24 cellular contexts compared by ENCODE assay signal in the genomic region with DNA sequence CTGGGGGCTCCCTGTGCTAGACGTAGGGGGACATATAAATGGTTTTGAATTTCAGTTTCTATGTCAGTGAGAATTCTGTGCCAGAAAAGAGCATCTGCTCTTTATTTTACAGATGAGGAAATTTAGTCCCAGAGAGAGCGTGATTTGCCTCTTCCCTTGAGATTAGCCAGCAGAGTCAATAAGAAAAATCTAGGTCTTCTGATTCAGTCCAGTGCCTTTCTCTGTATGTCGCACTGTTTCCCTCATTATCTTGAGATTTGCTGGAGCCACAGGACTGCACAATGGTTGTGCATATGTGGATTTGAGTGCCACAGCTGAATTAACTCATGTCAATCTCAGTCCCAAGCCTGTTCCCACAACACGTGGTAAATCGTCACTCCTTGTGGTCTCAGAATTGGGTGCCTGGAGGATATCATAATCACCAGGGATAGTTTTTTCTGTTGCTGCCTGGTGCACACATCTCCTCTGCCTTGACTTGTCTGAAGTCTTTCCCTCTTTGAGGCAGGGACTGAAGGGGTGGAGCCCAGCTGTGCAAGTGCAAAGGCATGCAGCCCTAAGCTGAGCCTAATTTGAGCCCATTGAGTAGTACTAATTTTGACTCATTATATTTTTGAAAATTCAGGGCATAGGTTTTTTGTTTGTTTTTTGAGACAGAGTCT.
DNase-seq lines count a peak whose midpoint lies in the region; ATAC-seq and TF ChIP-seq lines count a peak whose summit lies in the region.
"Had no signal": no experiment of that assay in that cellular context is flagged by ENCODE, and none has a peak within 500 bp of the region (broad histone marks: within the 10 kb centered on the region; RNA-seq: fewer than 3 reads in every experiment).

No MANE protein-coding gene starts in this region.

- H2BK120ac ChIP-seq in IMR-90 (ENCODE audit: low read depth, low read length) (no peak overlapping the region), mesendoderm (ENCODE audit: low read depth, low read length) (no peak overlapping the region)

- H3K56ac ChIP-seq in IMR-90 (ENCODE audit: extremely low read depth, insufficient read depth, low read length) (no peak overlapping the region), mesendoderm (ENCODE audit: low read length) (peak overlapping the region; percentile 15)

- H4K8ac ChIP-seq in IMR-90 (ENCODE audit: low read depth in 2 of 2, low read length in 2 of 2) = peak overlapping the region in 1 of 2 experiments; percentile 31; a peak in 1 of 4 replicates
- no peak overlapping the region for H4K8ac ChIP-seq in mesendoderm (ENCODE audit: low read depth, low read length)

- WGBS in IMR-90 (ENCODE audit: extremely low coverage in 2 of 2, insufficient read length in 1 of 2), 2 experiments = 100% methylated on average over 1 of the region's 5 CpGs; no CpG with 5 or more reads in 1 of the 2 experiments
- 44% methylated on average over 5 of the region's 5 CpGs for WGBS in mammary epithelial cell (ENCODE audit: low coverage, missing lambda C conversion rate)
- no CpG with 5 or more reads among the region's 5 CpGs for WGBS in mesendoderm (ENCODE audit: extremely low coverage, insufficient coverage, low lambda C conversion rate)

- H3K79me1 ChIP-seq in IMR-90 (ENCODE audit: low read depth in 1 of 2, low read length in 2 of 2) (0 out of 4 replicates have a peak, but pooled peaks cover 0 to 7% of the 10 kb centered on the region in 2 experiments), mesendoderm (ENCODE audit: low read length) (peaks cover 7% of the 10 kb centered on the region)

- dilution Hi-C loops in IMR-90 (cut with HindIII; ENCODE audit: low sequenced_read_pairs, unreplicated experiment) = no loop called here
- dilution Hi-C loops in mammary epithelial cell (cut with HindIII; ENCODE audit: low sequenced_read_pairs) = no loop called here

- H3K79me2 ChIP-seq in DND-41 (ENCODE audit: insufficient read depth, low read length) (peaks cover 13% of the 10 kb centered on the region), mammary epithelial cell (ENCODE audit: insufficient read depth, low read length) (no peaks in the 10 kb centered on the region), mesendoderm (ENCODE audit: control insufficient read depth, insufficient read depth, low read length) (peaks cover 4% of the 10 kb centered on the region)

- in situ Hi-C loops in IMR-90 (cut with MboI; ENCODE audit: low sequenced_read_pairs) = no loop called here
- in situ Hi-C loops in mammary epithelial cell (cut with MboI; ENCODE audit: low sequenced_read_pairs in 2 of 2) = no loop called here

- CTCF ChIA-PET in IMR-90 (lab: Yijun Ruan, JAX) (no interaction called here), mammary epithelial cell (lab: Charles Lee; ENCODE audit: low non-redundant PET) (no interaction called here)

- no peak overlapping the region for H3K18ac ChIP-seq in IMR-90 (ENCODE audit: low read depth, low read length)
- no peak overlapping the region for H3K18ac ChIP-seq in mesendoderm (ENCODE audit: low read length)

- H3K9me3 ChIP-seq in DND-41 (ENCODE audit: insufficient read depth, low read length, severe bottlenecking) = no peaks in the 10 kb centered on the region
- no peaks in the 10 kb centered on the region for H3K9me3 ChIP-seq in IMR-90 (ENCODE audit: control insufficient read depth, insufficient read depth, low read length)
- H3K9me3 ChIP-seq in mammary epithelial cell (replicated peaks; ENCODE audit: insufficient read depth, low read length) = peaks cover 7% of the 10 kb centered on the region
- H3K9me3 ChIP-seq: Peyer's patch, psoas muscle had no signal

- H4K91ac ChIP-seq in IMR-90 (ENCODE audit: insufficient read depth, low read depth, low read length) = no peak overlapping the region

- H4K5ac ChIP-seq in IMR-90 (ENCODE audit: low read depth, low read length) (0 out of 2 replicates have a peak overlapping the region, but pooled peaks have one; percentile 48), mesendoderm (ENCODE audit: low read length) (no peak overlapping the region)

- peaks cover 10% of the 10 kb centered on the region; the same call in 1 of the 2 replicates for H3K36me3 ChIP-seq in DND-41 (ENCODE audit: insufficient read depth, low read length)
- peaks cover 2% of the 10 kb centered on the region; the same call in 1 of the 2 replicates for H3K36me3 ChIP-seq in IMR-90 (ENCODE audit: control insufficient read depth, insufficient read depth, low read length)
- H3K36me3 ChIP-seq in mammary epithelial cell (ENCODE audit: insufficient read depth, low read length) = no peaks in the 10 kb centered on the region
- H3K36me3 ChIP-seq in mesendoderm (ENCODE audit: control insufficient read depth, insufficient read depth, low read length) = peaks cover 2% of the 10 kb centered on the region
- H3K36me3 ChIP-seq: brain microvascular endothelial cell, Peyer's patch had no signal

- H3K4me3 ChIP-seq in DND-41 (ENCODE audit: low read depth in 1 of 2, low read length in 2 of 2) (no peak overlapping the region), IMR-90 (ENCODE audit: insufficient read depth, low read depth, low read length) (no peak overlapping the region), mammary epithelial cell (replicated peaks in 1 of 3; ENCODE audit: insufficient read depth in 1 of 3, low read depth in 2 of 3, low read length in 3 of 3) (no peak overlapping the region), mesendoderm (ENCODE audit: low read length) (no peak overlapping the region)
- H3K4me3 ChIP-seq: K562, Peyer's patch, psoas muscle, skin epidermis had no signal

- H4K20me1 ChIP-seq in DND-41 (ENCODE audit: insufficient read depth, low read length) = no peaks in the 10 kb centered on the region
- no peaks in the 10 kb centered on the region for H4K20me1 ChIP-seq in IMR-90 (ENCODE audit: insufficient read depth, low read length)
- H4K20me1 ChIP-seq in mammary epithelial cell (ENCODE audit: insufficient read depth, low read length) = no peaks in the 10 kb centered on the region

- POLR2A ChIA-PET in IMR-90 (lab: Charles Lee; ENCODE audit: unreplicated experiment) = no interaction called here

- 0 out of 2 replicates have a peak, but pooled peaks cover 4% of the 10 kb centered on the region for H3K9me1 ChIP-seq in IMR-90 (ENCODE audit: insufficient read depth, low read length)

- no peak for TF ChIP-seq POLR2A in IMR-90 (IDR thresholded peaks at IDR 0.05; ENCODE audit: low read depth, low read length)

- ATAC-seq in DND-41 (ENCODE audit: insufficient read depth, low read depth) = peak; percentile 86
- ATAC-seq in IMR-90 (ENCODE audit: low read depth) = no peak
- ATAC-seq: activated naive CD8-positive, alpha-beta T cell treated with anti-CD3 and anti-CD28 coated beads, Interleukin-2, amount 50 U/mL, for 24 hours; HCT116; K562; psoas muscle; stimulated activated effector memory CD8-positive, alpha-beta T cell treated with anti-CD3 and anti-CD28 coated beads, Interleukin-12 subunit alpha, Interleukin-12 subunit beta, amount 100 ng/mL, for 72 hours had no signal

- intact Hi-C loops in IMR-90 (cut with micrococcal nuclease) (no loop called here), mammary epithelial cell (cut with micrococcal nuclease) (no loop called here)

- H3K27ac ChIP-seq in DND-41 (ENCODE audit: low read length) (peak overlapping the region; percentile 9; the same call in 1 of the 2 replicates), IMR-90 (ENCODE audit: insufficient read depth, low read length) (no peak overlapping the region), mammary epithelial cell (ENCODE audit: insufficient read depth, low read depth, low read length) (peak overlapping the region; percentile 56), mesendoderm (ENCODE audit: low read depth, low read length) (no peak overlapping the region)
- H3K27ac ChIP-seq: brain microvascular endothelial cell, Peyer's patch, psoas muscle had no signal

- TF ChIP-seq RAD21 in IMR-90 (IDR thresholded peaks at IDR 0.05; ENCODE audit: low read length) = no peak

- H2BK15ac ChIP-seq in IMR-90 (ENCODE audit: low read depth, low read length) (0 out of 3 replicates have a peak overlapping the region, but pooled peaks have one; percentile 29), mesendoderm (replicated peaks; ENCODE audit: low read depth) (no peak overlapping the region)

- 0 out of 2 replicates have a peak overlapping the region, but pooled peaks have one; percentile 30 for H3K4ac ChIP-seq in IMR-90 (ENCODE audit: low read depth, low read length)
- H3K4ac ChIP-seq in mesendoderm (ENCODE audit: low read depth, low read length) = no peak overlapping the region

- H3K23ac ChIP-seq in IMR-90 (ENCODE audit: low read depth, low read length) = 0 out of 2 replicates have a peak overlapping the region, but pooled peaks have one; percentile 63
- H3K23ac ChIP-seq in mesendoderm (ENCODE audit: low read length) = no peak overlapping the region

- TF ChIP-seq CTCF in DND-41 (IDR thresholded peaks at IDR 0.05; ENCODE audit: borderline replicate concordance, extremely low read depth, low read length, poor library complexity, severe bottlenecking) (no peak), IMR-90 (conservative IDR thresholded peaks at IDR 0.05; ENCODE audit: low read depth, low read length) (no peak), mammary epithelial cell (conservative IDR thresholded peaks at IDR 0.05 in 1 of 2, IDR thresholded peaks at IDR 0.05 in 1 of 2; ENCODE audit: extremely low read depth in 1 of 2, insufficient read depth in 1 of 2, low read depth in 1 of 2, low read length in 2 of 2) (no peak)

- H3K27me3 ChIP-seq in DND-41 (ENCODE audit: insufficient read depth, low read length, poor library complexity) (no peaks in the 10 kb centered on the region), IMR-90 (ENCODE audit: control insufficient read depth, insufficient read depth, low read length) (no peaks in the 10 kb centered on the region), mammary epithelial cell (ENCODE audit: insufficient read depth, low read length) (no peaks in the 10 kb centered on the region), mesendoderm (ENCODE audit: insufficient read depth, low read length, poor library complexity) (no peaks in the 10 kb centered on the region)
- H3K27me3 ChIP-seq: brain microvascular endothelial cell, Peyer's patch had no signal

- H3K9ac ChIP-seq in DND-41 (ENCODE audit: low read depth, low read length) = no peak overlapping the region
- no peak overlapping the region for H3K9ac ChIP-seq in IMR-90 (ENCODE audit: low read depth, low read length)
- H3K9ac ChIP-seq in mammary epithelial cell (ENCODE audit: insufficient read depth, low read length) = no peak overlapping the region
- H3K9ac ChIP-seq in mesendoderm (ENCODE audit: low read length) = no peak overlapping the region

- BruUV-seq in IMR-90 (replicated peaks; lab: Mats Ljungman, UMichigan) (no TSS peak), mammary epithelial cell (replicated peaks; lab: Mats Ljungman, UMichigan) (no TSS peak)

- H2BK5ac ChIP-seq in IMR-90 (ENCODE audit: low read depth, low read length, poor library complexity, severe bottlenecking) (no peak overlapping the region), mesendoderm (ENCODE audit: low read length) (no peak overlapping the region)

- no peak overlapping the region for H3K4me2 ChIP-seq in DND-41 (ENCODE audit: insufficient read depth, low read length)
- no peak overlapping the region for H3K4me2 ChIP-seq in IMR-90 (ENCODE audit: low read depth, low read length)
- H3K4me2 ChIP-seq in mammary epithelial cell (ENCODE audit: insufficient read depth, low read depth, low read length) = peak overlapping the region; percentile 28
- H3K4me2 ChIP-seq in mesendoderm (ENCODE audit: low read length) = no peak overlapping the region

- DNase-seq in DND-41 (peak; percentile 55), IMR-90 (no peak), mammary epithelial cell (peak; percentile 84), mesendoderm (no peak), NCI-H1105 (lab: John Stamatoyannopoulos, UW) (no peak), glomerular visceral epithelial cell (ENCODE audit: extremely low spot score) (no peak), NCI-H510A (lab: John Stamatoyannopoulos, UW) (no peak)
- DNase-seq: activated B cell treated with CpG ODN at 0.5 μM for 24 hours; activated CD4-positive, alpha-beta T cell treated with anti-CD3 and anti-CD28 coated beads, Interleukin-2, amount 50 U/mL, for 48 hours; activated effector memory CD4-positive, alpha-beta T cell treated with Interleukin-2 at 50 U/mL for 16 hours; activated naive CD8-positive, alpha-beta T cell treated with anti-CD3 and anti-CD28 coated beads, Interleukin-2, amount 50 U/mL, for 24 hours; brain microvascular endothelial cell; CD4-positive, alpha-beta T cell; cortex of kidney; DMS53; NCI-H187 treated with DMSO at 0.1 percent for 48 hours; Peyer's patch; psoas muscle; stimulated activated CD4-positive, alpha-beta T cell treated with anti-CD3 and anti-CD28 coated beads, Interleukin-2, amount 100 ng/mL, for 24 hours; T-helper 9 cell had no signal

- H2AFZ ChIP-seq in DND-41 (ENCODE audit: low read depth, low read length) (no peak overlapping the region), IMR-90 (replicated peaks; ENCODE audit: low read length, poor library complexity) (no peak overlapping the region), mammary epithelial cell (ENCODE audit: low read depth, low read length) (no peak overlapping the region)

- 0 out of 2 replicates have a peak overlapping the region, but pooled peaks have one; percentile 15 for H2AK5ac ChIP-seq in IMR-90 (ENCODE audit: low read depth, low read length)
- H2AK5ac ChIP-seq in mesendoderm (ENCODE audit: low read length) = no peak overlapping the region

- no peak overlapping the region for H2AK9ac ChIP-seq in IMR-90 (replicated peaks; ENCODE audit: low read depth, low read length, poor library complexity)

- H3K4me1 ChIP-seq in DND-41 (ENCODE audit: insufficient read depth, low read length) = peaks cover 41% of the 10 kb centered on the region
- H3K4me1 ChIP-seq in IMR-90 (ENCODE audit: control insufficient read depth, insufficient read depth, low read length) = peaks cover 7% of the 10 kb centered on the region
- H3K4me1 ChIP-seq in mammary epithelial cell (ENCODE audit: insufficient read depth, low read length) = peaks cover 33% of the 10 kb centered on the region
- H3K4me1 ChIP-seq in mesendoderm (ENCODE audit: control insufficient read depth, low read depth, low read length) = no peaks in the 10 kb centered on the region
- H3K4me1 ChIP-seq: Peyer's patch, psoas muscle had no signal

- H2BK20ac ChIP-seq in IMR-90 (ENCODE audit: low read depth, low read length) = no peak overlapping the region

- 0 out of 2 replicates have a peak overlapping the region, but pooled peaks have one; percentile 6 for H3K14ac ChIP-seq in IMR-90 (replicated peaks; ENCODE audit: low read depth, low read length)

Comparison
In these comparisons a context has a peak if more than half of its experiments do, and no peak if none do; other contexts are left out.
1. DNase-seq: peak in DND-41 (single experiment) and mammary epithelial cell (single experiment); none in IMR-90 (single experiment), mesendoderm (single experiment), NCI-H1105 (single experiment), glomerular visceral epithelial cell (single experiment) and NCI-H510A (single experiment).
2. H3K27ac ChIP-seq: peak in DND-41 (single experiment) and mammary epithelial cell (single experiment); none in IMR-90 (single experiment) and mesendoderm (single experiment).